2 cellular contexts compared by ENCODE assay signal in the genomic region with DNA sequence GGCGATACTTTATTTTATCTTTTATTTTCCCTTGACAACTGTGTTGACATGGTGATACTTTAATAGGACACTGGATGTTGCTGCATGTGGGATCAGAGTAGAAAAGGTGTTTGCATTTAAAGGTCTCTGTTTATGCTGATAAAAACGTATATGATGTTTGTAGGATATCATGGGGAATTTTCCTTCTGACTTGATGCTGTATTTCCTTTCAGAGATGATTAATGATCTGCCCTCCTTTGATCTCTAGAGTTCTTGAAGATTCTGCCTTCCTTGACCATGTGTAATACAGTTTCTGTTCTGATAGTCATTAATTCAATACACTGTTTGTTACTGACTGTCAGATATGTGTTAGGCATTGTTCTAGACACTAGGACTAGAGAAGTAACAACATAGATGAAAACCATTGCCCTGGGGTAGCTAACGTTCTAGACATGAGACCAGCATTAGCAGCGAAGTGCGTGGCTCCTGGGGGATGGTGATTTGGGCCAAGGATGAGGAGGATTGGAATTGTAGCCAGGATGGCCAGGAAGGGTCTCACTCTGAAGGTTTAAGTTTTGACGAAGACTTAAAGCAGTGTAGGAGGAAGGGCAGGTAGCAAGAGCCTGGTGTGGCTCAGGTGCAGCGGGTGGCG.
TF ChIP-seq lines count a peak whose summit lies in the region.

No MANE protein-coding gene starts in this region.

TF ChIP-seq in HEK293T, 16 proteins besides CTCF, POLR2A, EP300 and RAD21:
- 0 out of 2 replicates have a peak, but pooled peaks have one; percentile 58 for TF ChIP-seq LEF1 (IDR thresholded peaks at IDR 0.05; ENCODE audit: borderline replicate concordance)
- no peak for TF ChIP-seq CTBP1 (IDR thresholded peaks at IDR 0.05; ENCODE audit: borderline replicate concordance)
TF ChIP-seq in HEK293T: peak in this region for 1.

TF ChIP-seq in GM12878, 131 proteins besides CTCF, POLR2A, EP300 and RAD21:
- TF ChIP-seq, protein P1, sequence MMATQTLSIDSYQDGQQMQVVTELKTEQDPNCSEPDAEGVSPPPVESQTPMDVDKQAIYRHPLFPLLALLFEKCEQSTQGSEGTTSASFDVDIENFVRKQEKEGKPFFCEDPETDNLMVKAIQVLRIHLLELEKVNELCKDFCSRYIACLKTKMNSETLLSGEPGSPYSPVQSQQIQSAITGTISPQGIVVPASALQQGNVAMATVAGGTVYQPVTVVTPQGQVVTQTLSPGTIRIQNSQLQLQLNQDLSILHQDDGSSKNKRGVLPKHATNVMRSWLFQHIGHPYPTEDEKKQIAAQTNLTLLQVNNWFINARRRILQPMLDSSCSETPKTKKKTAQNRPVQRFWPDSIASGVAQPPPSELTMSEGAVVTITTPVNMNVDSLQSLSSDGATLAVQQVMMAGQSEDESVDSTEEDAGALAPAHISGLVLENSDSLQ (IDR thresholded peaks at IDR 0.05), result peak; percentile 45; the same call in 1 of the 2 replicates
- no peak for TF ChIP-seq ETV6 (conservative IDR thresholded peaks at IDR 0.05 in 1 of 2, IDR thresholded peaks at IDR 0.05 in 1 of 2; ENCODE audit: borderline replicate concordance in 1 of 2, low read depth in 1 of 2)
